ENCODE assay signal across 10 cellular contexts in the genomic region with DNA sequence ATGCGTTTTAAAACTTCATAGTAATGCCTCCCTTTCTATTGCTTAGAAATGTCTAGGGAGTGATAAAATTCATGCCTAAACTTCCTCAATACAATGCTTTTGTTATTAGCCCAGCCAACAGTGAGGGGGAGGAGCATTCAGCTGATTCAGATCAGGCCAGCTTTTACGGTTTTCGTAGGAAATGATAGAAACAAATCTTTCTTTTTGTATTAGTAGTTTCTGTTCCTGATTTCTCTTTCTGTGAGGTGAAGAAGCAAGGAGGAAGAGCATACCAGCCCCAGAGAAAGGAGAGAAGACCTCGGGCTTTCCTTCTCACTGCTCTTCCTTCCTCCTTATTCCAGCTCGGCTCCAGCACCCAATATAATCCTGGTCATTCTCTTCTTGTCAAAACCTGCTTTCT. TPM values are rescaled to one million over a fixed set of nuclear protein-coding genes. Genes with fewer than 3 reads are reported as not detected.
DNase-seq lines count a peak whose midpoint lies in the region; ATAC-seq, FAIRE-seq and TF ChIP-seq lines count a peak whose summit lies in the region.
"Had no signal": no experiment of that assay in that cellular context is flagged by ENCODE, and none has a peak within 500 bp of the region (broad histone marks: within the 10 kb centered on the region; RNA-seq: fewer than 3 reads in every experiment).

No MANE protein-coding gene starts in this region.

- FAIRE-seq in GM18507 (lab: Jason Lieb, UNC): peak; percentile 64

- TF ChIP-seq CTCF in WTC11 (IDR thresholded peaks at IDR 0.05): no peak
- no peak for TF ChIP-seq CTCF in brain microvascular endothelial cell (IDR thresholded peaks at IDR 0.05; ENCODE audit: low read depth, low read length, missing control alignments)

- ATAC-seq in GM21447 (IDR thresholded peaks at IDR 0.05; ENCODE audit: unreplicated experiment) (peak; percentile 87), HG03139 (IDR thresholded peaks at IDR 0.05; ENCODE audit: unreplicated experiment) (peak; percentile 68), WTC11 (no peak)
- ATAC-seq: T-helper 17 cell had no signal

- H3K27ac Mint-ChIP-seq in WTC11: peak overlapping the region; percentile 67
- H3K27ac Mint-ChIP-seq: T-helper 17 cell had no signal

- peaks cover 36% of the 10 kb centered on the region for H3K4me1 Mint-ChIP-seq in WTC11
- H3K4me1 Mint-ChIP-seq: T-helper 17 cell had no signal

- DNase-seq in GM18507 (ENCODE audit: extremely low spot score, insufficient read length, low read depth) (no peak), WTC11 (ENCODE audit: low spot score) (no peak), DMS114 treated with DMSO at 0.1 percent for 48 hours (lab: John Stamatoyannopoulos, UW; ENCODE audit: unreplicated experiment) (no peak), brain microvascular endothelial cell (no peak), AG20443 (ENCODE audit: low spot score) (no peak), NCI-H510A treated with DMSO at 0.1 percent for 48 hours (lab: John Stamatoyannopoulos, UW) (no peak)
- DNase-seq: NCI-H2081 treated with DMSO at 0.1 percent for 48 hours, T-helper 17 cell had no signal

- no peaks in the 10 kb centered on the region for H3K9me3 Mint-ChIP-seq in WTC11

- no peaks in the 10 kb centered on the region for H3K27me3 ChIP-seq in brain microvascular endothelial cell (replicated peaks)

- CTCF ChIA-PET in WTC11 (lab: Charles Lee): interaction anchor here (2.7 kb wide), 1 partner anchor 35 kb away, joined by 19 read pairs; no protein-coding TSS in a partner anchor

- in situ Hi-C loops in brain microvascular endothelial cell (cut with HindIII; ENCODE audit: low pct_ligation_motif_present, low sequenced_read_pairs): no loop called here

- no peak overlapping the region for H3K27ac ChIP-seq in brain microvascular endothelial cell

- POLR2A ChIA-PET in WTC11 (lab: Charles Lee): no interaction called here

- no peaks in the 10 kb centered on the region for H3K36me3 ChIP-seq in brain microvascular endothelial cell (replicated peaks)

- peaks cover 26% of the 10 kb centered on the region for H3K27me3 Mint-ChIP-seq in WTC11 (ENCODE audit: low read depth)
- H3K27me3 Mint-ChIP-seq: T-helper 17 cell had no signal

- no peaks in the 10 kb centered on the region for H3K36me3 Mint-ChIP-seq in WTC11

- no peak overlapping the region for H3K4me3 Mint-ChIP-seq in WTC11
- H3K4me3 Mint-ChIP-seq: T-helper 17 cell had no signal

- no peak overlapping the region for H3K4me3 ChIP-seq in brain microvascular endothelial cell (ENCODE audit: low read depth, low read length)

TF ChIP-seq in WTC11, 78 proteins besides CTCF, POLR2A, EP300 and RAD21 (continues in another document):
- TF ChIP-seq, protein P1, sequence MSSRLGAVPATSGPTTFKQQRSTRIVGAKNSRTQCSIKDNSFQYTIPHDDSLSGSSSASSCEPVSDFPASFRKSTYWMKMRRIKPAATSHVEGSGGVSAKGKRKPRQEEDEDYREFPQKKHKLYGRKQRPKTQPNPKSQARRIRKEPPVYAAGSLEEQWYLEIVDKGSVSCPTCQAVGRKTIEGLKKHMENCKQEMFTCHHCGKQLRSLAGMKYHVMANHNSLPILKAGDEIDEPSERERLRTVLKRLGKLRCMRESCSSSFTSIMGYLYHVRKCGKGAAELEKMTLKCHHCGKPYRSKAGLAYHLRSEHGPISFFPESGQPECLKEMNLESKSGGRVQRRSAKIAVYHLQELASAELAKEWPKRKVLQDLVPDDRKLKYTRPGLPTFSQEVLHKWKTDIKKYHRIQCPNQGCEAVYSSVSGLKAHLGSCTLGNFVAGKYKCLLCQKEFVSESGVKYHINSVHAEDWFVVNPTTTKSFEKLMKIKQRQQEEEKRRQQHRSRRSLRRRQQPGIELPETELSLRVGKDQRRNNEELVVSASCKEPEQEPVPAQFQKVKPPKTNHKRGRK (CRISPR knock-in tag; IDR thresholded peaks at IDR 0.05; ENCODE audit: borderline replicate concordance): no peak
- TF ChIP-seq, protein P2, sequence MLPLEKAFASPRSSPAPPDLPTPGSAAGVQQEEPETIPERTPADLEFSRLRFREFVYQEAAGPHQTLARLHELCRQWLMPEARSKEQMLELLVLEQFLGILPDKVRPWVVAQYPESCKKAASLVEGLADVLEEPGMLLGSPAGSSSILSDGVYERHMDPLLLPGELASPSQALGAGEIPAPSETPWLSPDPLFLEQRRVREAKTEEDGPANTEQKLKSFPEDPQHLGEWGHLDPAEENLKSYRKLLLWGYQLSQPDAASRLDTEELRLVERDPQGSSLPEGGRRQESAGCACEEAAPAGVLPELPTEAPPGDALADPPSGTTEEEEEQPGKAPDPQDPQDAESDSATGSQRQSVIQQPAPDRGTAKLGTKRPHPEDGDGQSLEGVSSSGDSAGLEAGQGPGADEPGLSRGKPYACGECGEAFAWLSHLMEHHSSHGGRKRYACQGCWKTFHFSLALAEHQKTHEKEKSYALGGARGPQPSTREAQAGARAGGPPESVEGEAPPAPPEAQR (CRISPR knock-in tag; IDR thresholded peaks at IDR 0.05): no peak
- TF ChIP-seq CREB1 (CRISPR knock-in tag; IDR thresholded peaks at IDR 0.05) (no peak), PRRX2 (CRISPR knock-in tag; IDR thresholded peaks at IDR 0.05) (no peak), HMGA2 (CRISPR knock-in tag; IDR thresholded peaks at IDR 0.05) (no peak), SOX15 (CRISPR knock-in tag; IDR thresholded peaks at IDR 0.05) (no peak), FOXK1 (CRISPR knock-in tag; IDR thresholded peaks at IDR 0.05) (no peak), FOXJ3 (CRISPR knock-in tag; IDR thresholded peaks at IDR 0.05; ENCODE audit: borderline replicate concordance) (no peak)
- TF ChIP-seq, protein P3, sequence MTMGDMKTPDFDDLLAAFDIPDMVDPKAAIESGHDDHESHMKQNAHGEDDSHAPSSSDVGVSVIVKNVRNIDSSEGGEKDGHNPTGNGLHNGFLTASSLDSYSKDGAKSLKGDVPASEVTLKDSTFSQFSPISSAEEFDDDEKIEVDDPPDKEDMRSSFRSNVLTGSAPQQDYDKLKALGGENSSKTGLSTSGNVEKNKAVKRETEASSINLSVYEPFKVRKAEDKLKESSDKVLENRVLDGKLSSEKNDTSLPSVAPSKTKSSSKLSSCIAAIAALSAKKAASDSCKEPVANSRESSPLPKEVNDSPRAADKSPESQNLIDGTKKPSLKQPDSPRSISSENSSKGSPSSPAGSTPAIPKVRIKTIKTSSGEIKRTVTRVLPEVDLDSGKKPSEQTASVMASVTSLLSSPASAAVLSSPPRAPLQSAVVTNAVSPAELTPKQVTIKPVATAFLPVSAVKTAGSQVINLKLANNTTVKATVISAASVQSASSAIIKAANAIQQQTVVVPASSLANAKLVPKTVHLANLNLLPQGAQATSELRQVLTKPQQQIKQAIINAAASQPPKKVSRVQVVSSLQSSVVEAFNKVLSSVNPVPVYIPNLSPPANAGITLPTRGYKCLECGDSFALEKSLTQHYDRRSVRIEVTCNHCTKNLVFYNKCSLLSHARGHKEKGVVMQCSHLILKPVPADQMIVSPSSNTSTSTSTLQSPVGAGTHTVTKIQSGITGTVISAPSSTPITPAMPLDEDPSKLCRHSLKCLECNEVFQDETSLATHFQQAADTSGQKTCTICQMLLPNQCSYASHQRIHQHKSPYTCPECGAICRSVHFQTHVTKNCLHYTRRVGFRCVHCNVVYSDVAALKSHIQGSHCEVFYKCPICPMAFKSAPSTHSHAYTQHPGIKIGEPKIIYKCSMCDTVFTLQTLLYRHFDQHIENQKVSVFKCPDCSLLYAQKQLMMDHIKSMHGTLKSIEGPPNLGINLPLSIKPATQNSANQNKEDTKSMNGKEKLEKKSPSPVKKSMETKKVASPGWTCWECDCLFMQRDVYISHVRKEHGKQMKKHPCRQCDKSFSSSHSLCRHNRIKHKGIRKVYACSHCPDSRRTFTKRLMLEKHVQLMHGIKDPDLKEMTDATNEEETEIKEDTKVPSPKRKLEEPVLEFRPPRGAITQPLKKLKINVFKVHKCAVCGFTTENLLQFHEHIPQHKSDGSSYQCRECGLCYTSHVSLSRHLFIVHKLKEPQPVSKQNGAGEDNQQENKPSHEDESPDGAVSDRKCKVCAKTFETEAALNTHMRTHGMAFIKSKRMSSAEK (CRISPR knock-in tag; IDR thresholded peaks at IDR 0.05; ENCODE audit: borderline replicate concordance): no peak
- TF ChIP-seq, protein P4, sequence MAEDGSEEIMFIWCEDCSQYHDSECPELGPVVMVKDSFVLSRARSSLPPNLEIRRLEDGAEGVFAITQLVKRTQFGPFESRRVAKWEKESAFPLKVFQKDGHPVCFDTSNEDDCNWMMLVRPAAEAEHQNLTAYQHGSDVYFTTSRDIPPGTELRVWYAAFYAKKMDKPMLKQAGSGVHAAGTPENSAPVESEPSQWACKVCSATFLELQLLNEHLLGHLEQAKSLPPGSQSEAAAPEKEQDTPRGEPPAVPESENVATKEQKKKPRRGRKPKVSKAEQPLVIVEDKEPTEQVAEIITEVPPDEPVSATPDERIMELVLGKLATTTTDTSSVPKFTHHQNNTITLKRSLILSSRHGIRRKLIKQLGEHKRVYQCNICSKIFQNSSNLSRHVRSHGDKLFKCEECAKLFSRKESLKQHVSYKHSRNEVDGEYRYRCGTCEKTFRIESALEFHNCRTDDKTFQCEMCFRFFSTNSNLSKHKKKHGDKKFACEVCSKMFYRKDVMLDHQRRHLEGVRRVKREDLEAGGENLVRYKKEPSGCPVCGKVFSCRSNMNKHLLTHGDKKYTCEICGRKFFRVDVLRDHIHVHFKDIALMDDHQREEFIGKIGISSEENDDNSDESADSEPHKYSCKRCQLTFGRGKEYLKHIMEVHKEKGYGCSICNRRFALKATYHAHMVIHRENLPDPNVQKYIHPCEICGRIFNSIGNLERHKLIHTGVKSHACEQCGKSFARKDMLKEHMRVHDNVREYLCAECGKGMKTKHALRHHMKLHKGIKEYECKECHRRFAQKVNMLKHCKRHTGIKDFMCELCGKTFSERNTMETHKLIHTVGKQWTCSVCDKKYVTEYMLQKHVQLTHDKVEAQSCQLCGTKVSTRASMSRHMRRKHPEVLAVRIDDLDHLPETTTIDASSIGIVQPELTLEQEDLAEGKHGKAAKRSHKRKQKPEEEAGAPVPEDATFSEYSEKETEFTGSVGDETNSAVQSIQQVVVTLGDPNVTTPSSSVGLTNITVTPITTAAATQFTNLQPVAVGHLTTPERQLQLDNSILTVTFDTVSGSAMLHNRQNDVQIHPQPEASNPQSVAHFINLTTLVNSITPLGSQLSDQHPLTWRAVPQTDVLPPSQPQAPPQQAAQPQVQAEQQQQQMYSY (CRISPR knock-in tag; IDR thresholded peaks at IDR 0.05): no peak

RNA-seq across cellular contexts. Expression of a gene that starts 35.1 kb away (rescaled TPM):
- total RNA-seq in WTC11 (2021): 0.98 to 1.4 TPM (median 1.1 TPM) in 3 replicates
- total RNA-seq: T-helper 17 cell had no signal
